ENCODE assay signal across 8 cellular contexts in the genomic region with DNA sequence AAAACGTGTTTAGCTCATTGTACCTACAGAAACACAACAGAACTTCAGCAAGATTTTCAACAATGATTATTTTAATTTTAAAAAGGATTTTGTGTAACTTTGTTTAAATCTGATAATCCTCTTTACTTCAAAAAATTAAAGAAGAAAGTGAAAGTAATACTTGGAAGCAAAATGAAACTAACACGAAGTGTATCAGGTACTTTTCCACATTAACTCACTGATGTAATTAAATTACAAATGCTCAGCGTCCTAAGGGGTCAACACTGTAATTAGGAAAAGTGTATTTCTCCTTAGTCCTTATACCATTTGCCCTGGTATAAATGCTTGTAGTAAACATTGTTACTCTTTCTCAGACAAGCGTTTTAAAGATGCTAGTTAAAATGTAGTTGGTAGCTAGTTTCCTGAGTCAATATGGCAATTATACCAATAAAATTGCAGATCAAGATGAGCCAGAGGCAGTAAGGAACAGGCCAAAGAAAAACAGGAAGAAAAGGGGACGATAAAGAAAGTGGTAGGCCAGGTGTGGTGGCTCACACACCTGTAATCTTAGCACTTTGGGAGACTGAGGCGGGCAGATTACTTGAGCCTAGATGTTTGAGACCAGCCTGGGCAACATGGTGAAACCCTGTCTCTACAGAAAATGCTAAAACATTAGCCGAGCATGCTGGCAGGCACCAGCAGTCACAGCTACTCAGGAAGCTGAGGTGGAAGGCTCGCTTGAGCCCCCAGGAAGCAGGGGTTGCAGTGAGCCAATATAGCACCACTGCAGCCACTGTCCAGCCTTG.
DNase-seq lines count a peak whose midpoint lies in the region; ATAC-seq and TF ChIP-seq lines count a peak whose summit lies in the region.

No MANE protein-coding gene starts in this region.

- TF ChIP-seq EP300 in stomach (IDR thresholded peaks at IDR 0.05) = no peak

- H3K18ac ChIP-seq in trophoblast cell (ENCODE audit: low read length) = no peak overlapping the region

- intact Hi-C loops in stomach (cut with DNase I; ENCODE audit: low total_unique reads) = no loop called here

- ATAC-seq in GM21825 (IDR thresholded peaks at IDR 0.05; ENCODE audit: unreplicated experiment) = peak; percentile 55
- no peak for ATAC-seq in foreskin keratinocyte

- no peak overlapping the region for H3K14ac ChIP-seq in trophoblast cell (ENCODE audit: low read length)

- no peak overlapping the region for H3K23ac ChIP-seq in trophoblast cell (ENCODE audit: low read length)

- TF ChIP-seq CTCF in GM12875 (IDR thresholded peaks at IDR 0.05; ENCODE audit: borderline replicate concordance, insufficient read depth, low read depth, low read length) (no peak), foreskin keratinocyte (conservative IDR thresholded peaks at IDR 0.05) (no peak), stomach (IDR thresholded peaks at IDR 0.05) (no peak)

- 15 to 25% (median 23%) methylated on average over 8 of the region's 8 CpGs for WGBS in stomach, 5 donors
- no CpG with 5 or more reads among the region's 8 CpGs for WGBS in trophoblast cell (ENCODE audit: extremely low coverage, insufficient coverage, insufficient read length)

- H3K9ac ChIP-seq in trophoblast cell (ENCODE audit: low read length) = no peak overlapping the region

- H4K91ac ChIP-seq in trophoblast cell (ENCODE audit: low read depth, low read length) = no peak overlapping the region

- H3K79me1 ChIP-seq in trophoblast cell (ENCODE audit: low read length) = no peaks in the 10 kb centered on the region

- no peak overlapping the region for H2BK120ac ChIP-seq in trophoblast cell (ENCODE audit: insufficient read depth, low read length, poor library complexity)

- H3K36me3 ChIP-seq in stomach (no peaks in the 10 kb centered on the region), trophoblast cell (ENCODE audit: control insufficient read depth in 1 of 2, insufficient read depth in 2 of 2, low read length in 2 of 2) (no peaks in the 10 kb centered on the region)

- H3K79me2 ChIP-seq in trophoblast cell (ENCODE audit: control insufficient read depth, insufficient read depth, low read length, poor library complexity) = no peaks in the 10 kb centered on the region

- H2AFZ ChIP-seq in trophoblast cell (ENCODE audit: insufficient read depth, low read length, poor library complexity) = no peak overlapping the region

- no peak overlapping the region for H2BK5ac ChIP-seq in trophoblast cell (ENCODE audit: low read depth, low read length, poor library complexity)

- DNase-seq in RPMI8226 (peak; percentile 11), foreskin keratinocyte (no peak), stomach (no peak), amygdala (lab: John Stamatoyannopoulos, UW) (no peak), trophoblast cell (no peak), NCI-H1092 treated with DMSO at 0.1 percent for 48 hours (lab: John Stamatoyannopoulos, UW) (no peak)

- H4K8ac ChIP-seq in trophoblast cell (ENCODE audit: low read depth, low read length) = no peak overlapping the region

- no peaks in the 10 kb centered on the region for H3K27me3 ChIP-seq in foreskin keratinocyte
- no peaks in the 10 kb centered on the region for H3K27me3 ChIP-seq in stomach
- no peaks in the 10 kb centered on the region for H3K27me3 ChIP-seq in trophoblast cell (ENCODE audit: insufficient read depth, low read length)

- H3K9me3 ChIP-seq in stomach (no peaks in the 10 kb centered on the region), trophoblast cell (ENCODE audit: insufficient read depth, low read depth, low read length) (peaks cover under 1% of the 10 kb centered on the region)

- H3K4me2 ChIP-seq in trophoblast cell (ENCODE audit: low read length) = no peak overlapping the region

- no peak overlapping the region for H2AK5ac ChIP-seq in trophoblast cell (ENCODE audit: low read length)

- no peaks in the 10 kb centered on the region for H3K4me1 ChIP-seq in foreskin keratinocyte
- peaks cover 0 to 18% (median 11%) of the 10 kb centered on the region in 4 donors for H3K4me1 ChIP-seq in stomach
- peaks cover 0 to 2% of the 10 kb centered on the region in 2 experiments for H3K4me1 ChIP-seq in trophoblast cell (ENCODE audit: control insufficient read depth in 1 of 2, insufficient read depth in 2 of 2, low read length in 2 of 2)

- TF ChIP-seq POLR2A in stomach (IDR thresholded peaks at IDR 0.05) = no peak

- no peak overlapping the region for H2BK12ac ChIP-seq in trophoblast cell (ENCODE audit: low read length)

- H3K4me3 ChIP-seq in GM12875 (ENCODE audit: low read depth, low read length) (peak overlapping the region; percentile 32), stomach (peak overlapping the region; percentile 8 to 40 (median 30)), trophoblast cell (ENCODE audit: low read depth, low read length) (no peak overlapping the region)

- no peak overlapping the region for H3K4ac ChIP-seq in trophoblast cell (ENCODE audit: low read depth, low read length)

- H3K27ac ChIP-seq in foreskin keratinocyte (peak overlapping the region; percentile 36), stomach (peak overlapping the region; percentile 54 to 80 (median 73)), trophoblast cell (ENCODE audit: low read depth, low read length) (no peak overlapping the region)

- no peak overlapping the region for H4K12ac ChIP-seq in trophoblast cell (ENCODE audit: low read depth, low read length)
